ENCODE assay signal across 10 cellular contexts in the genomic region with DNA sequence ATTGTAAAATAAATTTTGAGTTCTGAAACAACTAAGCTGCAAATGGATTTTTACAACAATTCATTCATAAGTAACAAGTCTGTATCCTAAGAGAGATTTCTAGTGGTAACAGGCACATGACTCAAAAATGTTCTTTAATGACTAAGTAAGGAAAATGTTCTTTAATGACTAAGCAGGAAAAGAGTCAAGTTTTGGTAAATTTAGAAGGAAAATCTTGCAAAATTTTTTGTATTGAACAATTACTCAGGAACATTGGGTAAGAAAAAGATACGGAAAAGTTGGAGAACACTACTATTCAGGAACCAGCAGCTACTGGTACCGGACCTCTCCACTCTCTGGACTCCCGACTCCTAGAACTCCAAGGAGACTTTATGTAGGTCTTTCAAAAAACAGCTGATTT. TPM values are rescaled to one million over a fixed set of nuclear protein-coding genes. Genes with fewer than 3 reads are reported as not detected.
DNase-seq lines count a peak whose midpoint lies in the region; ATAC-seq and TF ChIP-seq lines count a peak whose summit lies in the region.
"Had no signal": no experiment of that assay in that cellular context is flagged by ENCODE, and none has a peak within 500 bp of the region (broad histone marks: within the 10 kb centered on the region; RNA-seq: fewer than 3 reads in every experiment).

No MANE protein-coding gene starts in this region.

- H2BK5ac ChIP-seq in IMR-90 (ENCODE audit: low read depth, low read length, poor library complexity, severe bottlenecking), result peak overlapping the region; percentile 99
- no peak overlapping the region for H2BK5ac ChIP-seq in mesenchymal stem cell (ENCODE audit: low read depth, low read length, poor library complexity, severe bottlenecking)

- peak overlapping the region; percentile 98 for H3K14ac ChIP-seq in IMR-90 (replicated peaks; ENCODE audit: low read depth, low read length)
- no peak overlapping the region for H3K14ac ChIP-seq in mesenchymal stem cell (ENCODE audit: low read length in 2 of 2)

- peak overlapping the region; percentile 44 for H2AK9ac ChIP-seq in IMR-90 (replicated peaks; ENCODE audit: low read depth, low read length, poor library complexity)

- H4K5ac ChIP-seq in IMR-90 (ENCODE audit: low read depth, low read length), result peak overlapping the region; percentile 99

- peak overlapping the region; percentile 83 for H3K4me2 ChIP-seq in IMR-90 (ENCODE audit: low read depth, low read length)
- H3K4me2 ChIP-seq in mesenchymal stem cell (ENCODE audit: low read length, poor library complexity, severe bottlenecking), result no peak overlapping the region

- no TSS peak for BruUV-seq in IMR-90 (replicated peaks; lab: Mats Ljungman, UMichigan)

- no peaks in the 10 kb centered on the region; the same call in 1 of the 2 replicates for H4K20me1 ChIP-seq in IMR-90 (ENCODE audit: insufficient read depth, low read length)

- peak overlapping the region; percentile 96 for H3K18ac ChIP-seq in IMR-90 (ENCODE audit: low read depth, low read length)
- no peak overlapping the region for H3K18ac ChIP-seq in mesenchymal stem cell (ENCODE audit: low read depth in 1 of 2, low read length in 2 of 2)

- intact Hi-C loops in IMR-90 (cut with micrococcal nuclease), result no loop called here
- intact Hi-C loops in vagina (cut with DNase I), result no loop called here

- peak overlapping the region; percentile 90 for H3K27ac ChIP-seq in AG04450 (ENCODE audit: low read depth, low read length)
- H3K27ac ChIP-seq in IMR-90 (ENCODE audit: insufficient read depth, low read length), result peak overlapping the region; percentile 96
- peak overlapping the region in 1 of 2 donors; percentile 69 for H3K27ac ChIP-seq in coronary artery
- peak overlapping the region; percentile 80 for H3K27ac ChIP-seq in mesenchymal stem cell (ENCODE audit: low read length, poor library complexity, severe bottlenecking)
- H3K27ac ChIP-seq in WERI-Rb-1, result no peak overlapping the region
- no peak overlapping the region for H3K27ac ChIP-seq in vagina

- H3K23ac ChIP-seq in IMR-90 (ENCODE audit: low read depth, low read length), result peak overlapping the region; percentile 94; the same call in 1 of the 2 replicates
- no peak overlapping the region for H3K23ac ChIP-seq in mesenchymal stem cell (ENCODE audit: low read length in 2 of 2)

- DNase-seq in AG04450 (ENCODE audit: low read depth, low spot score), result peak; percentile 30
- peak; percentile 84 for DNase-seq in IMR-90
- DNase-seq in coronary artery (ENCODE audit: low spot score), result no peak
- DNase-seq in mesenchymal stem cell, result peak; percentile 84
- DNase-seq in WERI-Rb-1, result no peak
- DNase-seq in vagina (ENCODE audit: extremely low spot score in 2 of 2), result no peak
- no peak for DNase-seq in NCI-H510A (lab: John Stamatoyannopoulos, UW)
- no peak for DNase-seq in NCI-H2081 treated with DMSO at 0.1 percent for 48 hours (lab: John Stamatoyannopoulos, UW)
- DNase-seq: CD4-positive, CD25-positive, alpha-beta regulatory T cell; NCI-H187 treated with DMSO at 0.1 percent for 48 hours had no signal

- H2BK12ac ChIP-seq in mesenchymal stem cell (ENCODE audit: low read length in 2 of 2), result no peak overlapping the region

- dilution Hi-C loops in IMR-90 (cut with HindIII; ENCODE audit: low sequenced_read_pairs, unreplicated experiment), result no loop called here

- H3K36me3 ChIP-seq in IMR-90 (ENCODE audit: control insufficient read depth, insufficient read depth, low read length), result peaks cover 13% of the 10 kb centered on the region
- H3K36me3 ChIP-seq in mesenchymal stem cell (ENCODE audit: control insufficient read depth in 1 of 2, insufficient read depth in 2 of 2, low read depth in 1 of 2, low read length in 2 of 2), result peaks cover 3 to 47% of the 10 kb centered on the region in 2 experiments
- H3K36me3 ChIP-seq in WERI-Rb-1, result 0 out of 2 replicates have a peak, but pooled peaks cover 2% of the 10 kb centered on the region
- peaks cover 0 to 15% of the 10 kb centered on the region in 2 donors for H3K36me3 ChIP-seq in vagina

- H3K9me3 ChIP-seq in AG04450 (ENCODE audit: control insufficient read depth, insufficient read depth, low read length), result no peaks in the 10 kb centered on the region
- no peaks in the 10 kb centered on the region for H3K9me3 ChIP-seq in IMR-90 (ENCODE audit: control insufficient read depth, insufficient read depth, low read length)
- no peaks in the 10 kb centered on the region for H3K9me3 ChIP-seq in mesenchymal stem cell (ENCODE audit: control insufficient read depth, low read length)
- H3K9me3 ChIP-seq in WERI-Rb-1 (ENCODE audit: severe bottlenecking), result no peaks in the 10 kb centered on the region
- H3K9me3 ChIP-seq in vagina, result no peaks in the 10 kb centered on the region

- POLR2A ChIA-PET in AG04450 (lab: Yijun Ruan, JAX), result no interaction called here
- POLR2A ChIA-PET in IMR-90 (lab: Charles Lee; ENCODE audit: unreplicated experiment), result interaction anchor here (0.5 kb wide), 1 partner anchor 263 kb away, joined by 3 read pairs; no protein-coding TSS in a partner anchor

- no peak overlapping the region for H3K9ac ChIP-seq in IMR-90 (ENCODE audit: low read depth, low read length)
- H3K9ac ChIP-seq in mesenchymal stem cell (ENCODE audit: low read length), result peak overlapping the region; percentile 79

- peaks cover 9% of the 10 kb centered on the region for H3K9me1 ChIP-seq in IMR-90 (ENCODE audit: insufficient read depth, low read length)

- no peak for TF ChIP-seq RAD21 in IMR-90 (IDR thresholded peaks at IDR 0.05; ENCODE audit: low read length)

- H2AK5ac ChIP-seq in IMR-90 (ENCODE audit: low read depth, low read length), result peak overlapping the region; percentile 92; the same call in 1 of the 2 replicates
- H2AK5ac ChIP-seq in mesenchymal stem cell (ENCODE audit: low read length, severe bottlenecking), result no peak overlapping the region

- peak overlapping the region; percentile 99 for H2BK120ac ChIP-seq in IMR-90 (ENCODE audit: low read depth, low read length)
- H2BK120ac ChIP-seq in mesenchymal stem cell (ENCODE audit: low read depth, low read length), result no peak overlapping the region

- peak; percentile 84 for ATAC-seq in IMR-90 (ENCODE audit: low read depth)

- no CpG with 5 or more reads among the region's 3 CpGs for WGBS in IMR-90 (ENCODE audit: extremely low coverage in 2 of 2, insufficient read length in 1 of 2), 2 experiments
- WGBS in mesenchymal stem cell, result 56% methylated on average over 3 of the region's 3 CpGs

- CTCF ChIA-PET in AG04450 (lab: Charles Lee), result interaction anchor here (0.7 to 1.3 kb wide), 2 partner anchors 74 to 404 kb away, joined by 5 read pairs; no protein-coding TSS in a partner anchor
- CTCF ChIA-PET in IMR-90 (lab: Yijun Ruan, JAX), result no interaction called here

- in situ Hi-C loops in IMR-90 (cut with MboI; ENCODE audit: low sequenced_read_pairs), result no loop called here

- peak overlapping the region; percentile 99; the same call in 1 of the 2 replicates for H2BK20ac ChIP-seq in IMR-90 (ENCODE audit: low read depth, low read length)

- H4K91ac ChIP-seq in IMR-90 (ENCODE audit: insufficient read depth, low read depth, low read length) (peak overlapping the region; percentile 88), mesenchymal stem cell (ENCODE audit: low read length) (no peak overlapping the region)

- no peaks in the 10 kb centered on the region for H3K27me3 ChIP-seq in AG04450 (ENCODE audit: control insufficient read depth, insufficient read depth, low read length)
- H3K27me3 ChIP-seq in IMR-90 (ENCODE audit: control insufficient read depth, insufficient read depth, low read length), result no peaks in the 10 kb centered on the region
- no peaks in the 10 kb centered on the region for H3K27me3 ChIP-seq in mesenchymal stem cell (ENCODE audit: control insufficient read depth in 1 of 2, insufficient read depth in 1 of 2, low read length in 2 of 2)
- no peaks in the 10 kb centered on the region for H3K27me3 ChIP-seq in WERI-Rb-1 (ENCODE audit: insufficient read depth, low read depth, severe bottlenecking)
- H3K27me3 ChIP-seq in vagina, result no peaks in the 10 kb centered on the region

- H3K4me1 ChIP-seq in IMR-90 (ENCODE audit: control insufficient read depth, insufficient read depth, low read length) (peaks cover 6% of the 10 kb centered on the region), mesenchymal stem cell (ENCODE audit: control insufficient read depth, insufficient read depth, low read depth, low read length) (no peaks in the 10 kb centered on the region), vagina (no peaks in the 10 kb centered on the region)

- H3K79me1 ChIP-seq in IMR-90 (ENCODE audit: low read depth in 1 of 2, low read length in 2 of 2) (peaks cover 20 to 64% of the 10 kb centered on the region in 2 experiments), mesenchymal stem cell (replicated peaks; ENCODE audit: low read length, poor library complexity, severe bottlenecking) (peaks cover 13% of the 10 kb centered on the region)

- H3K4me3 ChIP-seq in AG04450 (ENCODE audit: low read depth, low read length) (no peak overlapping the region), IMR-90 (ENCODE audit: insufficient read depth, low read depth, low read length) (no peak overlapping the region), coronary artery (peak overlapping the region; percentile 14), mesenchymal stem cell (ENCODE audit: insufficient read depth in 1 of 2, low read depth in 1 of 2, low read length in 2 of 2) (no peak overlapping the region), WERI-Rb-1 (ENCODE audit: low read depth, low read length) (no peak overlapping the region), vagina (no peak overlapping the region)

- H2BK15ac ChIP-seq in IMR-90 (ENCODE audit: low read depth, low read length), result peak overlapping the region; percentile 99
- no peak overlapping the region for H2BK15ac ChIP-seq in mesenchymal stem cell (ENCODE audit: low read depth, poor library complexity, severe bottlenecking)

- H4K8ac ChIP-seq in IMR-90 (ENCODE audit: low read depth in 2 of 2, low read length in 2 of 2) (peak overlapping the region; percentile 90 to 96), mesenchymal stem cell (ENCODE audit: low read length) (no peak overlapping the region)

- H2AFZ ChIP-seq in IMR-90 (replicated peaks; ENCODE audit: low read length, poor library complexity) (peak overlapping the region; percentile 76), mesenchymal stem cell (ENCODE audit: low read depth, low read length) (no peak overlapping the region)

- TF ChIP-seq POLR2A in IMR-90 (IDR thresholded peaks at IDR 0.05; ENCODE audit: low read depth, low read length), result no peak
- no peak for TF ChIP-seq POLR2A in vagina (IDR thresholded peaks at IDR 0.05)

- H3K4ac ChIP-seq in IMR-90 (ENCODE audit: low read depth, low read length) (peak overlapping the region; percentile 98), mesenchymal stem cell (ENCODE audit: low read depth in 1 of 2, low read length in 2 of 2) (no peak overlapping the region)

- peak overlapping the region; percentile 71 for H3K56ac ChIP-seq in IMR-90 (ENCODE audit: extremely low read depth, insufficient read depth, low read length)

- no peak for TF ChIP-seq CTCF in AG04450 (IDR thresholded peaks at IDR 0.05; ENCODE audit: low read depth, low read length)
- no peak for TF ChIP-seq CTCF in IMR-90 (conservative IDR thresholded peaks at IDR 0.05; ENCODE audit: low read depth, low read length)
- no peak for TF ChIP-seq CTCF in coronary artery (IDR thresholded peaks at IDR 0.05)
- no peak for TF ChIP-seq CTCF in WERI-Rb-1 (IDR thresholded peaks at IDR 0.05; ENCODE audit: low read depth, low read length)
- TF ChIP-seq CTCF in vagina (IDR thresholded peaks at IDR 0.05), result no peak

RNA-seq across cellular contexts. Expression of gene HYCC1, which starts 33.5 kb away (rescaled TPM):
- polyA plus RNA-seq in AG04450 (2011; rRNA removed) (59.4 and 80.3 TPM in 2 replicates), IMR-90 (2012; rRNA removed) (42.9 and 44.1 TPM in 2 replicates)
- 41.7 and 70.3 TPM in 2 replicates for polyA minus RNA-seq in AG04450 (2011; rRNA and poly(A)+ RNA removed)
- total RNA-seq in IMR-90 (2012; rRNA removed) (78.3 and 185 TPM in 2 replicates), vagina (23.6 TPM)
- polyA plus RNA-seq in IMR-90 (2012; cell fraction: cytosol; rRNA removed), result 16.8 and 23.7 TPM in 2 replicates
- 4.9 and 30.2 TPM in 2 replicates for polyA plus RNA-seq in IMR-90 (2012; cell fraction: nucleus; rRNA removed; ENCODE audit: low replicate concordance)
- 113 TPM for polyA plus RNA-seq in mesenchymal stem cell (2013, experiment 1 of 2)
- polyA plus RNA-seq in mesenchymal stem cell (2013, experiment 2 of 2), result 106 TPM

Comparison
In these comparisons a context has a peak if more than half of its experiments do, and no peak if none do; other contexts are left out.
1. DNase-seq: peak in AG04450 (single experiment), IMR-90 (single experiment) and mesenchymal stem cell (single experiment); none in coronary artery (single experiment), WERI-Rb-1 (single experiment), vagina (0 of 2), NCI-H510A (single experiment) and NCI-H2081 treated with DMSO at 0.1 percent for 48 hours (single experiment).
2. H3K27ac ChIP-seq: peak in AG04450 (single experiment), IMR-90 (single experiment) and mesenchymal stem cell (single experiment); none in WERI-Rb-1 (single experiment) and vagina (single experiment).